ENCODE assay signal across 8 cellular contexts in the genomic region with DNA sequence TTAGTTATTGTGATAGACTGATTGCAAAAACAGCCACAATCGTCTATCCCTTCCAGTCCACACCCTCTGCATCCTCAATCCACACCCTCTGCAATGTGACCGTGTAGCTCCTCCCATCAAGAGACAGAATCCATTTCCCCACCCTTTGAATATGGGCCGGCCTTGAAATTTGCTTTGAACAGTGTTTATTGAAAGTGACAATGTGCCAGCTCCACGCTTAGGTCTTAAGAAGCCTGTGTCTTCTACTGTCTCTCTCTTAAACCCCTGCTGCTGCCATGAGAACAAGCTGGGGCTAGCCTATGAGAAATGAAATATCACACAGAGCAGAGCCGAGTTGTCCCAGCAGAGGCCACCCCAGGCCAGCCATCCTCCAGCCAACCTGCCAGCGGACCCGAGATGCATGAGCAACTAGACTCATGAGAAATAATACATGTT. TPM values are rescaled to one million over a fixed set of nuclear protein-coding genes. Genes with fewer than 3 reads are reported as not detected.
DNase-seq lines count a peak whose midpoint lies in the region; ATAC-seq and TF ChIP-seq lines count a peak whose summit lies in the region.

No MANE protein-coding gene starts in this region.

- H2AFZ ChIP-seq in MM.1S (ENCODE audit: low read length) = no peak overlapping the region

- H3K9me2 ChIP-seq in MM.1S (replicated peaks; ENCODE audit: insufficient read depth, low read length) = no peaks in the 10 kb centered on the region

- H3K9me3 ChIP-seq in breast epithelium (no peaks in the 10 kb centered on the region), lower lobe of right lung (no peaks in the 10 kb centered on the region), MM.1S (replicated peaks; ENCODE audit: insufficient read depth, low read length) (no peaks in the 10 kb centered on the region)

- DNase-seq in Ammon's horn (ENCODE audit: low spot score) = peak; percentile 56
- DNase-seq in LoVo (ENCODE audit: low spot score) = peak; percentile 57
- DNase-seq in breast epithelium (ENCODE audit: low spot score in 2 of 2) = peak in 1 of 2 donors; percentile 69
- no peak for DNase-seq in lower lobe of right lung
- DNase-seq in COR-L47 (lab: John Stamatoyannopoulos, UW) = no peak
- DNase-seq in germinal center (ENCODE audit: low spot score) = no peak
- DNase-seq in MM.1S = no peak

- H3K27ac ChIP-seq in breast epithelium (peak overlapping the region; percentile 59 to 82), lower lobe of right lung (peak overlapping the region; percentile 82), MM.1S (ENCODE audit: low read length) (no peak overlapping the region)

- H3K36me3 ChIP-seq in breast epithelium = no peaks in the 10 kb centered on the region
- no peaks in the 10 kb centered on the region for H3K36me3 ChIP-seq in lower lobe of right lung
- H3K36me3 ChIP-seq in MM.1S (replicated peaks; ENCODE audit: insufficient read depth, low read length) = no peaks in the 10 kb centered on the region

- H3K27me3 ChIP-seq in breast epithelium = no peaks in the 10 kb centered on the region
- no peaks in the 10 kb centered on the region for H3K27me3 ChIP-seq in lower lobe of right lung (ENCODE audit: low read depth)
- H3K27me3 ChIP-seq in MM.1S (replicated peaks; ENCODE audit: insufficient read depth, low read length) = no peaks in the 10 kb centered on the region

- H3K4me3 ChIP-seq in breast epithelium (no peak overlapping the region), lower lobe of right lung (no peak overlapping the region), MM.1S (ENCODE audit: low read length) (no peak overlapping the region)

- H3K4me2 ChIP-seq in MM.1S (ENCODE audit: low read depth, low read length) = no peak overlapping the region

- intact Hi-C loops in breast epithelium (cut with DNase I; ENCODE audit: low total_unique reads) (no loop called here), lower lobe of right lung (cut with DNase I) (no loop called here)

- no peak for TF ChIP-seq POLR2A in breast epithelium (IDR thresholded peaks at IDR 0.05)

- H3F3A ChIP-seq in MM.1S (ENCODE audit: insufficient read depth, low read length) = no peaks in the 10 kb centered on the region

- H3K9ac ChIP-seq in MM.1S (ENCODE audit: low read length) = no peak overlapping the region

- ATAC-seq in lower lobe of right lung (peak in 1 of 2 donors; percentile 14), GM19455 (IDR thresholded peaks at IDR 0.05; ENCODE audit: unreplicated experiment) (no peak)

- H3K4me1 ChIP-seq in breast epithelium (peaks cover 0 to 10% of the 10 kb centered on the region in 2 donors), lower lobe of right lung (peaks cover 70% of the 10 kb centered on the region), MM.1S (ENCODE audit: low read length) (peaks cover 17% of the 10 kb centered on the region)

- H4K20me1 ChIP-seq in MM.1S (ENCODE audit: insufficient read depth, low read length) = no peaks in the 10 kb centered on the region

- no peaks in the 10 kb centered on the region for H3K79me2 ChIP-seq in MM.1S (ENCODE audit: low read length)

- peak in 2 of 3 donors; percentile 20 to 36 for TF ChIP-seq CTCF in breast epithelium (IDR thresholded peaks at IDR 0.05)
- no peak for TF ChIP-seq CTCF in lower lobe of right lung (IDR thresholded peaks at IDR 0.05)
- TF ChIP-seq CTCF in MM.1S (IDR thresholded peaks at IDR 0.05; ENCODE audit: low read length) = no peak

RNA-seq across cellular contexts. Expression of gene MICAL2, which starts 22.3 kb away (rescaled TPM):
- total RNA-seq in breast epithelium (10 to 100 TPM; 30.9 to 52.4 (median 38.6) TPM), lower lobe of right lung (127 TPM)

Comparison
In these comparisons a context has a peak if more than half of its experiments do, and no peak if none do; other contexts are left out.
1. DNase-seq: peak in Ammon's horn (single experiment) and LoVo (single experiment); none in lower lobe of right lung (single experiment), COR-L47 (single experiment), germinal center (single experiment) and MM.1S (single experiment).
2. CTCF ChIP-seq: peak in breast epithelium (2 of 3); none in lower lobe of right lung (single experiment) and MM.1S (single experiment).